ENCODE assay signal across 26 cellular contexts in genomic region chr1:77866296-77866695, GRCh38. TPM values are rescaled to one million over a fixed set of nuclear protein-coding genes. Genes with fewer than 3 reads are reported as not detected.
DNase-seq lines count a peak whose midpoint lies in the region; ATAC-seq and TF ChIP-seq lines count a peak whose summit lies in the region.
"Had no signal": no experiment of that assay in that cellular context is flagged by ENCODE, and none has a peak within 500 bp of the region (broad histone marks: within the 10 kb centered on the region; RNA-seq: fewer than 3 reads in every experiment).

No MANE protein-coding gene starts in this region.

- peaks cover 5% of the 10 kb centered on the region; the same call in 1 of the 2 replicates for H3K9me3 ChIP-seq in NT2/D1 (ENCODE audit: insufficient read depth, low read length)
- no peaks in the 10 kb centered on the region for H3K9me3 ChIP-seq in mucosa of descending colon
- H3K9me3 ChIP-seq: BE2C, psoas muscle, stomach, thyroid gland had no signal

- intact Hi-C loops in mucosa of descending colon (cut with DNase I, micrococcal nuclease): no loop called here

- H3K9ac ChIP-seq in NT2/D1 (ENCODE audit: insufficient read length, low read depth): no peak overlapping the region

- no peak for TF ChIP-seq CTCF in mucosa of descending colon (IDR thresholded peaks at IDR 0.05)

- no peaks in the 10 kb centered on the region for H3K27me3 ChIP-seq in NT2/D1 (ENCODE audit: insufficient read depth, insufficient read length)
- H3K27me3 ChIP-seq: BE2C, stomach, thyroid gland had no signal

- H3K36me3 ChIP-seq in NT2/D1 (ENCODE audit: insufficient read depth, insufficient read length, low read length) (peaks cover 16% of the 10 kb centered on the region), mucosa of descending colon (ENCODE audit: low read depth) (no peaks in the 10 kb centered on the region)
- H3K36me3 ChIP-seq: BE2C, thyroid gland had no signal

- H3K4me3 ChIP-seq in NT2/D1 (ENCODE audit: insufficient read length, low read depth) (no peak overlapping the region), mucosa of descending colon (no peak overlapping the region)
- H3K4me3 ChIP-seq: psoas muscle, skin epidermis, stomach, thyroid gland had no signal

- H3K4me1 ChIP-seq in NT2/D1 (ENCODE audit: insufficient read depth, insufficient read length) (peaks cover 2% of the 10 kb centered on the region), mucosa of descending colon (ENCODE audit: low read depth) (no peaks in the 10 kb centered on the region)
- H3K4me1 ChIP-seq: BE2C, psoas muscle, stomach had no signal

- ATAC-seq in GM19397 (IDR thresholded peaks at IDR 0.05; ENCODE audit: unreplicated experiment) (no peak), HG02642 (IDR thresholded peaks at IDR 0.05; ENCODE audit: poor library complexity, unreplicated experiment) (no peak), mucosa of descending colon (no peak)
- ATAC-seq: activated T-cell treated with anti-CD3 and anti-CD28 coated beads, Interleukin-2, amount 50 U/mL, for 4 hours; HCT116; psoas muscle had no signal

- DNase-seq in Daoy (ENCODE audit: low read depth) (peak; percentile 45), NT2/D1 (ENCODE audit: low read depth, low spot score) (peak; percentile 20), dermis blood vessel endothelial cell (peak; percentile 13), myocyte (ENCODE audit: low read depth) (peak; percentile 13), germinal center (ENCODE audit: low spot score) (no peak), mucosa of descending colon (no peak)
- DNase-seq: activated B cell treated with CpG ODN at 0.5 μM for 24 hours; activated CD4-positive, alpha-beta T cell treated with anti-CD3 and anti-CD28 coated beads, Interleukin-2, amount 50 U/mL, for 1 hour; activated T-cell treated with anti-CD3 and anti-CD28 coated beads, Interleukin-2, amount 50 U/mL, for 4 hours; BE2C; CD8-positive, alpha-beta memory T cell; DMS153; GF-D8; MV-4-11; NCI-H146; NCI-H2107; NCI-H774; psoas muscle; SHP77; stomach; thyroid gland had no signal

RNA-seq across cellular contexts. Expression of gene NEXN, which starts 22.1 kb away (rescaled TPM):
- total RNA-seq in Daoy (2014; rRNA removed; shearing (Covaris generic)): 11.6 and 13.6 TPM in 2 replicates
- total RNA-seq in dermis blood vessel endothelial cell: 3.1 and 5.8 TPM in 2 replicates
- 100 and 144 TPM in 2 replicates for total RNA-seq in myocyte
- polyA plus RNA-seq in myocyte (2012): 76.9 TPM
- total RNA-seq in mucosa of descending colon: 10 to 100 TPM in 1 of 3 donors, 1 to 10 TPM in 2; 2.1 to 49.2 (median 7.2) TPM
- total RNA-seq: OCI-LY7 had no signal

Comparison
In these comparisons a context has a peak if more than half of its experiments do, and no peak if none do; other contexts are left out.
1. DNase-seq: peak in Daoy (single experiment), NT2/D1 (single experiment), dermis blood vessel endothelial cell (single experiment) and myocyte (single experiment); none in germinal center (single experiment) and mucosa of descending colon (0 of 3).